Comparison of ENCODE assay signal across 11 cellular contexts in genomic region chr1:169133801-169134558, GRCh38. TPM values are rescaled to one million over a fixed set of nuclear protein-coding genes. Genes with fewer than 3 reads are reported as not detected.
DNase-seq lines count a peak whose midpoint lies in the region; ATAC-seq and TF ChIP-seq lines count a peak whose summit lies in the region.
"Had no signal": no experiment of that assay in that cellular context is flagged by ENCODE, and none has a peak within 500 bp of the region (broad histone marks: within the 10 kb centered on the region; RNA-seq: fewer than 3 reads in every experiment).

No MANE protein-coding gene starts in this region.

- H3K9ac ChIP-seq in parathyroid adenoma: no peak overlapping the region

- H2AFZ ChIP-seq in OCI-LY7 (ENCODE audit: low read length) (no peak overlapping the region), parathyroid adenoma (no peak overlapping the region)

- H3K4me3 ChIP-seq in GM06990 (replicated peaks; ENCODE audit: low read depth, low read length): no peak overlapping the region
- H3K4me3 ChIP-seq in OCI-LY7 (ENCODE audit: low read depth, low read length, poor library complexity, severe bottlenecking): no peak overlapping the region
- H3K4me3 ChIP-seq in parathyroid adenoma (ENCODE audit: low read depth, low read length): no peak overlapping the region

- no TSS peak for BruUV-seq in OCI-LY7 (replicated peaks; lab: Mats Ljungman, UMichigan)

- no peaks in the 10 kb centered on the region for H4K20me1 ChIP-seq in OCI-LY7 (ENCODE audit: insufficient read depth, low read length)

- DNase-seq in GM06990 (ENCODE audit: extremely low read depth, insufficient read length) (no peak), OCI-LY7 (ENCODE audit: low spot score) (peak; percentile 10), fibroblast of peridontal ligament (ENCODE audit: extremely low read depth) (peak; percentile 11), iPS-NIHi7 (ENCODE audit: extremely low spot score) (no peak)
- DNase-seq: activated CD4-positive, alpha-beta T cell treated with anti-CD3 and anti-CD28 coated beads, Interleukin-2, amount 10 ng/mL, durations not matched to agents 24 days and 14 days; aorta; NCI-H748 treated with DMSO at 0.1 percent for 48 hours had no signal

- H3K36me3 ChIP-seq in GM06990 (ENCODE audit: control insufficient read depth, insufficient read depth, low read length) (peaks cover 2% of the 10 kb centered on the region), OCI-LY7 (ENCODE audit: insufficient read depth, low read length) (peaks cover 40% of the 10 kb centered on the region), parathyroid adenoma (ENCODE audit: control insufficient read depth, insufficient read depth, low read length) (no peaks in the 10 kb centered on the region)

- H3K27me3 ChIP-seq in GM06990 (replicated peaks; ENCODE audit: control insufficient read depth, insufficient read depth, low read length) (no peaks in the 10 kb centered on the region), parathyroid adenoma (ENCODE audit: control insufficient read depth, insufficient read depth, low read length) (no peaks in the 10 kb centered on the region)

- ATAC-seq in HG03354 (IDR thresholded peaks at IDR 0.05; ENCODE audit: poor library complexity, severe bottlenecking, unreplicated experiment) (no peak), HG03135 (IDR thresholded peaks at IDR 0.05; ENCODE audit: unreplicated experiment) (no peak), HG02588 (IDR thresholded peaks at IDR 0.05; ENCODE audit: unreplicated experiment) (no peak)

- H3K4me2 ChIP-seq in OCI-LY7 (ENCODE audit: low read length) (no peak overlapping the region), parathyroid adenoma (ENCODE audit: low read length) (no peak overlapping the region)

- H3K9me3 ChIP-seq in OCI-LY7 (ENCODE audit: low read length): no peaks in the 10 kb centered on the region
- H3K9me3 ChIP-seq in parathyroid adenoma (ENCODE audit: control insufficient read depth, low read length): no peaks in the 10 kb centered on the region

- H3K79me2 ChIP-seq in OCI-LY7 (ENCODE audit: insufficient read depth, low read depth, low read length) (no peaks in the 10 kb centered on the region), parathyroid adenoma (no peaks in the 10 kb centered on the region)

- H3K4me1 ChIP-seq in OCI-LY7 (ENCODE audit: insufficient read depth, low read length, poor library complexity, severe bottlenecking) (no peaks in the 10 kb centered on the region), parathyroid adenoma (peaks cover 14% of the 10 kb centered on the region)

- CTCF ChIA-PET in OCI-LY7 (lab: Charles Lee; ENCODE audit: unreplicated experiment): no interaction called here

- POLR2A ChIA-PET in OCI-LY7 (lab: Charles Lee): interaction anchor here (0.7 kb wide), 1 partner anchor 230 kb away, joined by 3 read pairs; no protein-coding TSS in a partner anchor

- intact Hi-C loops in OCI-LY7 (cut with micrococcal nuclease; ENCODE audit: unreplicated experiment): loop anchor here (10.0 kb wide), 1 partner anchor 529 kb away; no protein-coding TSS in a partner anchor

- no peaks in the 10 kb centered on the region; the same call in 1 of the 2 replicates for H3K9me2 ChIP-seq in OCI-LY7 (ENCODE audit: insufficient read depth, low read length)

- TF ChIP-seq CTCF in GM06990 (IDR thresholded peaks at IDR 0.05; ENCODE audit: insufficient read depth, low read length, poor library complexity, severe bottlenecking) (peak; percentile 40), OCI-LY7 (conservative IDR thresholded peaks at IDR 0.05; ENCODE audit: low read length) (peak; percentile 68), parathyroid adenoma (IDR thresholded peaks at IDR 0.05) (peak; percentile 28)

- H3K27ac ChIP-seq in OCI-LY7 (ENCODE audit: low read depth, low read length, poor library complexity, severe bottlenecking) (no peak overlapping the region), parathyroid adenoma (peak overlapping the region; percentile 16)

RNA-seq across cellular contexts. Expression of gene ATP1B1, which starts 27.5 kb away (rescaled TPM):
- 14.5 and 17.5 TPM in 2 replicates for total RNA-seq in OCI-LY7 (2014; rRNA removed; shearing (Covaris generic))
- 21.5 and 22.5 TPM in 2 replicates for total RNA-seq in OCI-LY7 (2022)

Comparison
In these comparisons a context has a peak if more than half of its experiments do, and no peak if none do; other contexts are left out.
1. DNase-seq: peak in OCI-LY7 (single experiment) and fibroblast of peridontal ligament (single experiment); none in GM06990 (single experiment) and iPS-NIHi7 (single experiment).
2. Peak in every context shown above with its lines, with median percentiles within 50 percentile points of each other: CTCF ChIP-seq.